14 cellular contexts compared by ENCODE assay signal in genomic region chr12:46521145-46521544, GRCh38.
"Had no signal": no experiment of that assay in that cellular context is flagged by ENCODE, and none has a peak within 500 bp of the region (broad histone marks: within the 10 kb centered on the region; RNA-seq: fewer than 3 reads in every experiment).

No MANE protein-coding gene starts in this region.

- H3K36me3 ChIP-seq: lower lobe of right lung, neutrophil, tibial artery, WERI-Rb-1 had no signal

- H3K4me3 ChIP-seq: lower lobe of right lung, tibial artery had no signal

- H3K27ac ChIP-seq: neutrophil, tibial artery, WERI-Rb-1 had no signal

- H3K9me3 ChIP-seq: lower lobe of right lung, neutrophil, tibial artery had no signal

- H3K27ac Mint-ChIP-seq: activated CD4-positive, alpha-beta memory T cell treated with anti-CD3 and anti-CD28 coated beads for 36 hours; activated naive CD8-positive, alpha-beta T cell treated with anti-CD3 and anti-CD28 coated beads for 36 hours; effector memory CD8-positive, alpha-beta T cell had no signal

- ATAC-seq: effector memory CD8-positive, alpha-beta T cell; left colon; natural killer cell had no signal

- H3K27me3 Mint-ChIP-seq: activated CD4-positive, alpha-beta memory T cell treated with anti-CD3 and anti-CD28 coated beads for 36 hours; activated naive CD8-positive, alpha-beta T cell treated with anti-CD3 and anti-CD28 coated beads for 36 hours; effector memory CD8-positive, alpha-beta T cell had no signal

- H3K9me3 Mint-ChIP-seq: activated CD4-positive, alpha-beta memory T cell treated with anti-CD3 and anti-CD28 coated beads for 36 hours; effector memory CD8-positive, alpha-beta T cell; natural killer cell had no signal

- H3K4me3 Mint-ChIP-seq: activated CD4-positive, alpha-beta memory T cell treated with anti-CD3 and anti-CD28 coated beads for 36 hours; activated naive CD8-positive, alpha-beta T cell treated with anti-CD3 and anti-CD28 coated beads for 36 hours; effector memory CD8-positive, alpha-beta T cell; natural killer cell had no signal

- DNase-seq: activated CD4-positive, alpha-beta memory T cell treated with anti-CD3 and anti-CD28 coated beads for 36 hours; activated naive CD8-positive, alpha-beta T cell treated with anti-CD3 and anti-CD28 coated beads for 36 hours; amygdala; effector memory CD8-positive, alpha-beta T cell; hippocampal formation; islet precursor cell; left colon; lower lobe of right lung; natural killer cell; stimulated activated CD4-positive, alpha-beta T cell treated with anti-CD3 and anti-CD28 coated beads, Interleukin-2, amount 100 ng/mL, for 24 hours; stimulated activated naive CD4-positive, alpha-beta T cell treated with Interleukin-2 at 50 U/mL for 16 hours; tibial artery; WERI-Rb-1 had no signal

- H3K27me3 ChIP-seq: neutrophil, tibial artery had no signal

- H3K36me3 Mint-ChIP-seq: activated CD4-positive, alpha-beta memory T cell treated with anti-CD3 and anti-CD28 coated beads for 36 hours; natural killer cell had no signal
